Comparison of ENCODE assay signal across 8 cellular contexts in the genomic region with DNA sequence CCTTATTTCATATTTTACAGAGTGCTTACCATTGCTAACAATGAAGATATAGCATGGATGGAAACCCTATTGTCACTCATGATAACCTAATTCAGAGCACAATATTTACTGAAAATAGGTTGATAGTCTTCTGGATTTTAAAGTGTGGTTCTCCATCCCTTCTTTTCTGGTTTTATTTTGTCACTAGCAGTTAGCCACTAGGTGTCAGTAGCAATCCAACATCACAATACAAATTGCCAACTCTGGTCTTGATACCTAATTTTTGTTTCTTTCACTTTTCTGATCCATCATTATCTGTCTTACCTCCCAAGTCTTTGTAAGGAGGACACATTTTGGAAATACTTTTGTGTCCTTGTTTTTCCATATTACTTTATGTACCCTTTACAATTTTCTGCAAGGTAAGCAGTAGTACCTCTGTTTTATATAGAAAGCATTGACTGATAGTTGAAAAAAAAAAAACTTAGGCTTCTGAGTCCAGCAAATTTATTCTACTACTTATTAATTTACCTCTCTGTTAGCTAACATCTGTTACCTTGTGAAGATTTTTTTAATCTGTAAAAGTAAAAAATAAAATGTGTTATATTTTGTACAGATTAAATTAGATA. TPM values are rescaled to one million over a fixed set of nuclear protein-coding genes. Genes with fewer than 3 reads are reported as not detected.
DNase-seq lines count a peak whose midpoint lies in the region; ATAC-seq, FAIRE-seq and TF ChIP-seq lines count a peak whose summit lies in the region.

No MANE protein-coding gene starts in this region.

- no peak overlapping the region for H3K27ac ChIP-seq in RWPE2 (ENCODE audit: poor library complexity, severe bottlenecking)

- H3K9ac ChIP-seq in Loucy (ENCODE audit: low read depth, low read length, poor library complexity, severe bottlenecking), result no peak overlapping the region

- no peak for DNase-seq in RWPE2 (ENCODE audit: low spot score)
- DNase-seq in epithelial cell of esophagus (ENCODE audit: low read depth), result peak; percentile 65
- DNase-seq in naive thymus-derived CD8-positive, alpha-beta T cell, result peak in 7 of 10 donors; percentile 9 to 70 (median 59)
- DNase-seq in OCI-M2 (lab: John Stamatoyannopoulos, UW; ENCODE audit: unreplicated experiment), result no peak
- DNase-seq in T1000 (lab: John Stamatoyannopoulos, UW), result no peak

- H3K27ac Mint-ChIP-seq in naive thymus-derived CD8-positive, alpha-beta T cell, result no peak overlapping the region

- no peaks in the 10 kb centered on the region for H3K9me3 Mint-ChIP-seq in naive thymus-derived CD8-positive, alpha-beta T cell

- no peaks in the 10 kb centered on the region for H3K4me1 ChIP-seq in Loucy (ENCODE audit: insufficient read depth, low read length, poor library complexity, severe bottlenecking)
- no peaks in the 10 kb centered on the region for H3K4me1 ChIP-seq in RWPE2 (ENCODE audit: insufficient read depth, poor library complexity, severe bottlenecking)

- no peaks in the 10 kb centered on the region for H3K4me1 Mint-ChIP-seq in naive thymus-derived CD8-positive, alpha-beta T cell

- H3K27me3 ChIP-seq in Loucy (ENCODE audit: insufficient read depth, low read length, poor library complexity, severe bottlenecking) (no peaks in the 10 kb centered on the region), RWPE2 (ENCODE audit: insufficient read depth, poor library complexity, severe bottlenecking) (no peaks in the 10 kb centered on the region)

- no peaks in the 10 kb centered on the region for H3K9me2 ChIP-seq in Loucy (replicated peaks; ENCODE audit: low read depth, low read length)

- no peaks in the 10 kb centered on the region for H3F3A ChIP-seq in Loucy (ENCODE audit: low read depth)

- no peak overlapping the region for H3K4me3 Mint-ChIP-seq in naive thymus-derived CD8-positive, alpha-beta T cell

- FAIRE-seq in G401.6 (lab: Jason Lieb, UNC), result peak; percentile 93

- peaks cover 0 to 8% (median 0%) of the 10 kb centered on the region in 3 donors for H3K36me3 Mint-ChIP-seq in naive thymus-derived CD8-positive, alpha-beta T cell

- no peaks in the 10 kb centered on the region for H3K79me2 ChIP-seq in Loucy (ENCODE audit: insufficient read depth, low read length)

- H3K4me2 ChIP-seq in Loucy (ENCODE audit: low read depth, low read length, poor library complexity, severe bottlenecking), result no peak overlapping the region

- no peak overlapping the region for H3K4me3 ChIP-seq in Loucy (ENCODE audit: low read length, poor library complexity, severe bottlenecking)
- H3K4me3 ChIP-seq in RWPE2 (ENCODE audit: severe bottlenecking), result no peak overlapping the region
- no peak overlapping the region for H3K4me3 ChIP-seq in epithelial cell of esophagus (ENCODE audit: low read length)

- POLR2A ChIA-PET in naive thymus-derived CD8-positive, alpha-beta T cell (lab: Charles Lee), result interaction anchor here (1.3 kb wide), 1 partner anchor 229 kb away, joined by 4 read pairs; no protein-coding TSS in a partner anchor

- ATAC-seq in GM21717 (IDR thresholded peaks at IDR 0.05; ENCODE audit: unreplicated experiment) (peak; percentile 70), RWPE2 (ENCODE audit: low read depth) (no peak)
- peak in 1 of 2 donors; percentile 40 for ATAC-seq in naive thymus-derived CD8-positive, alpha-beta T cell

- H3K9me3 ChIP-seq in Loucy (ENCODE audit: insufficient read depth, low read depth, low read length), result no peaks in the 10 kb centered on the region
- H3K9me3 ChIP-seq in RWPE2 (ENCODE audit: severe bottlenecking), result no peaks in the 10 kb centered on the region

- H4K20me1 ChIP-seq in Loucy (ENCODE audit: insufficient read depth, low read length, poor library complexity, severe bottlenecking), result no peaks in the 10 kb centered on the region

- H3K36me3 ChIP-seq in Loucy (ENCODE audit: insufficient read depth, low read length), result no peaks in the 10 kb centered on the region
- peaks cover 8% of the 10 kb centered on the region; the same call in 1 of the 2 replicates for H3K36me3 ChIP-seq in RWPE2 (ENCODE audit: low read depth)

- peak; percentile 88 for TF ChIP-seq CTCF in Loucy (conservative IDR thresholded peaks at IDR 0.05; ENCODE audit: low read length)
- TF ChIP-seq CTCF in RWPE2 (IDR thresholded peaks at IDR 0.05; ENCODE audit: poor library complexity, severe bottlenecking), result peak; percentile 88
- TF ChIP-seq CTCF in epithelial cell of esophagus (IDR thresholded peaks at IDR 0.05; ENCODE audit: insufficient read depth, low read depth, low read length, missing control alignments), result peak; percentile 76

- H2AFZ ChIP-seq in Loucy (ENCODE audit: low read length), result no peak overlapping the region

- H3K27me3 Mint-ChIP-seq in naive thymus-derived CD8-positive, alpha-beta T cell, result no peaks in the 10 kb centered on the region

RNA-seq across cellular contexts. Expression of a gene that starts 28.3 kb away (rescaled TPM):
- 1 to 10 TPM; 2.9 to 3.3 TPM for total RNA-seq in naive thymus-derived CD8-positive, alpha-beta T cell
- polyA plus RNA-seq in naive thymus-derived CD8-positive, alpha-beta T cell, result under 1 TPM; 0.15 to 0.90 (median 0.48) TPM

RNA-seq across cellular contexts. Expression of a gene that starts 29.0 kb away (rescaled TPM):
- 1 to 10 TPM; 3.8 to 4.8 TPM for total RNA-seq in naive thymus-derived CD8-positive, alpha-beta T cell
- polyA plus RNA-seq in naive thymus-derived CD8-positive, alpha-beta T cell, result 1 to 10 TPM; 2.3 to 3.3 (median 2.7) TPM

Comparison
In these comparisons a context has a peak if more than half of its experiments do, and no peak if none do; other contexts are left out.
1. DNase-seq: peak in epithelial cell of esophagus (single experiment) and naive thymus-derived CD8-positive, alpha-beta T cell (7 of 10); none in RWPE2 (single experiment), OCI-M2 (single experiment) and T1000 (single experiment).
2. Peak in every context shown above with its lines, with median percentiles within 50 percentile points of each other: CTCF ChIP-seq.